1 cellular context compared by ENCODE assay signal in genomic region chr21:42733037-42733632, GRCh38.
TF ChIP-seq lines count a peak whose summit lies in the region.

No MANE protein-coding gene starts in this region.

TF ChIP-seq in HepG2, 621 proteins besides CTCF, POLR2A, EP300 and RAD21 (continued from another document and continues in another):
- TF ChIP-seq THAP8 (CRISPR knock-in tag; IDR thresholded peaks at IDR 0.05; ENCODE audit: borderline replicate concordance) = no peak
- TF ChIP-seq GPN1 (CRISPR knock-in tag; IDR thresholded peaks at IDR 0.05; ENCODE audit: borderline replicate concordance) = no peak
- no peak for TF ChIP-seq AGO2 (optimal IDR thresholded peaks at IDR 0.05; ENCODE audit: low read depth, low read length)
- TF ChIP-seq GATAD1 (CRISPR knock-in tag; IDR thresholded peaks at IDR 0.05) = no peak
- no peak for TF ChIP-seq ZNF512 (CRISPR knock-in tag; IDR thresholded peaks at IDR 0.05)
- TF ChIP-seq ARID2 (CRISPR knock-in tag; IDR thresholded peaks at IDR 0.05; ENCODE audit: borderline replicate concordance) = no peak
- peak; percentile 56 for TF ChIP-seq ZNF18 (CRISPR knock-in tag; IDR thresholded peaks at IDR 0.05; ENCODE audit: insufficient replicate concordance)
- no peak for TF ChIP-seq HMGXB4 (CRISPR knock-in tag; IDR thresholded peaks at IDR 0.05; ENCODE audit: borderline replicate concordance in 1 of 2, low read depth in 1 of 2)
- TF ChIP-seq NFKBIZ (CRISPR knock-in tag; IDR thresholded peaks at IDR 0.05) = no peak
- TF ChIP-seq SOX13 (IDR thresholded peaks at IDR 0.05) = no peak
- TF ChIP-seq SOX13 (CRISPR knock-in tag; conservative IDR thresholded peaks at IDR 0.05 in 1 of 2, IDR thresholded peaks at IDR 0.05 in 1 of 2) = peak in 1 of 2 experiments; percentile 60; a peak in 2 of 4 replicates
- TF ChIP-seq MEIS1 (CRISPR knock-in tag; IDR thresholded peaks at IDR 0.05; ENCODE audit: borderline replicate concordance) = 0 out of 2 replicates have a peak, but pooled peaks have one; percentile 16
- TF ChIP-seq RFXANK (CRISPR knock-in tag; IDR thresholded peaks at IDR 0.05) = no peak
- peak; percentile 42 for TF ChIP-seq MAFF (IDR thresholded peaks at IDR 0.05; ENCODE audit: low read depth, low read length)
- TF ChIP-seq ZFP62 (CRISPR knock-in tag; IDR thresholded peaks at IDR 0.05) = no peak
- no peak for TF ChIP-seq CHD4 (IDR thresholded peaks at IDR 0.05; ENCODE audit: borderline replicate concordance, low read length)
- no peak for TF ChIP-seq ZNF747 (CRISPR knock-in tag; IDR thresholded peaks at IDR 0.05; ENCODE audit: borderline replicate concordance)
- no peak for TF ChIP-seq HNRNPLL (IDR thresholded peaks at IDR 0.05; ENCODE audit: low read depth, low read length, poor library complexity, severe bottlenecking)
- TF ChIP-seq ZKSCAN5 (CRISPR knock-in tag; IDR thresholded peaks at IDR 0.05) = no peak
- TF ChIP-seq ESRRA (CRISPR knock-in tag; IDR thresholded peaks at IDR 0.05; ENCODE audit: low read depth) = no peak
- no peak for TF ChIP-seq PTBP1 (IDR thresholded peaks at IDR 0.05; ENCODE audit: low read depth, low read length, poor library complexity, severe bottlenecking)
- peak; percentile 89 for TF ChIP-seq BCL6 (CRISPR knock-in tag; IDR thresholded peaks at IDR 0.05)
- TF ChIP-seq GATAD2A (CRISPR knock-in tag; IDR thresholded peaks at IDR 0.05) = peak; percentile 63
- peak; percentile 46; the same call in 1 of the 2 replicates for TF ChIP-seq MIXL1 (CRISPR knock-in tag; IDR thresholded peaks at IDR 0.05)
- 0 out of 2 replicates have a peak, but pooled peaks have one; percentile 14 for TF ChIP-seq ZBTB7B (CRISPR knock-in tag; IDR thresholded peaks at IDR 0.05)
- TF ChIP-seq MTF1 (CRISPR knock-in tag; IDR thresholded peaks at IDR 0.05) = no peak
- no peak for TF ChIP-seq ZNF768 (CRISPR knock-in tag; IDR thresholded peaks at IDR 0.05)
- 0 out of 2 replicates have a peak, but pooled peaks have one; percentile 3 for TF ChIP-seq ZNF687 (CRISPR knock-in tag; IDR thresholded peaks at IDR 0.05)
- no peak for TF ChIP-seq ZSCAN30 (CRISPR knock-in tag; IDR thresholded peaks at IDR 0.05)
- 0 out of 2 replicates have a peak, but pooled peaks have one; percentile 20 for TF ChIP-seq HNF4A (CRISPR knock-in tag; IDR thresholded peaks at IDR 0.05)
- TF ChIP-seq NR2F2 (IDR thresholded peaks at IDR 0.05; ENCODE audit: borderline replicate concordance, low read depth) = peak; percentile 47; the same call in 1 of the 2 replicates
- no peak for TF ChIP-seq FOXP1 (IDR thresholded peaks at IDR 0.05)
- peak; percentile 61 for TF ChIP-seq FOXP1 (CRISPR knock-in tag; IDR thresholded peaks at IDR 0.05)
- TF ChIP-seq ZNF24 (IDR thresholded peaks at IDR 0.05) = no peak
- TF ChIP-seq ZNF547 (CRISPR knock-in tag; IDR thresholded peaks at IDR 0.05) = no peak
- TF ChIP-seq ELF1 (CRISPR knock-in tag; IDR thresholded peaks at IDR 0.05) = no peak
- TF ChIP-seq GATA4 (IDR thresholded peaks at IDR 0.05; ENCODE audit: borderline replicate concordance, low read depth) = no peak
- TF ChIP-seq NR2F6 (IDR thresholded peaks at IDR 0.05) = peak; percentile 35; the same call in 1 of the 2 replicates
- peak; percentile 39; the same call in 1 of the 2 replicates for TF ChIP-seq NR2F6 (CRISPR knock-in tag; IDR thresholded peaks at IDR 0.05)
- no peak for TF ChIP-seq ZNF792 (CRISPR knock-in tag; IDR thresholded peaks at IDR 0.05)
- 0 out of 2 replicates have a peak, but pooled peaks have one; percentile 17 for TF ChIP-seq ZNF414 (CRISPR knock-in tag; IDR thresholded peaks at IDR 0.05)
- TF ChIP-seq ZFP36 (IDR thresholded peaks at IDR 0.05; ENCODE audit: borderline replicate concordance, low read depth, low read length, partially characterized antibody) = no peak
- no peak for TF ChIP-seq ZZZ3 (CRISPR knock-in tag; IDR thresholded peaks at IDR 0.05; ENCODE audit: borderline replicate concordance)
- no peak for TF ChIP-seq ZNF724P (CRISPR knock-in tag; IDR thresholded peaks at IDR 0.05; ENCODE audit: borderline replicate concordance)
- TF ChIP-seq KDM2A (CRISPR knock-in tag; IDR thresholded peaks at IDR 0.05; ENCODE audit: borderline replicate concordance, low read depth) = no peak
- peak; percentile 48; the same call in 1 of the 2 replicates for TF ChIP-seq HDAC2 (CRISPR knock-in tag; IDR thresholded peaks at IDR 0.05)
- peak; percentile 95 for TF ChIP-seq TEAD3 (CRISPR knock-in tag; optimal IDR thresholded peaks at IDR 0.05; ENCODE audit: borderline replicate concordance)
- TF ChIP-seq TRAFD1 (CRISPR knock-in tag; IDR thresholded peaks at IDR 0.05; ENCODE audit: borderline replicate concordance) = no peak
- TF ChIP-seq CBX2 (IDR thresholded peaks at IDR 0.05; ENCODE audit: low read depth, low read length) = no peak
- no peak for TF ChIP-seq CBX2 (CRISPR knock-in tag; IDR thresholded peaks at IDR 0.05; ENCODE audit: low read depth)
- peak; percentile 63; the same call in 1 of the 2 replicates for TF ChIP-seq SOX5 (CRISPR knock-in tag; IDR thresholded peaks at IDR 0.05; ENCODE audit: borderline replicate concordance)
- TF ChIP-seq IKZF5 (CRISPR knock-in tag; IDR thresholded peaks at IDR 0.05) = no peak
- TF ChIP-seq NR2C2 (CRISPR knock-in tag; IDR thresholded peaks at IDR 0.05; ENCODE audit: borderline replicate concordance) = 0 out of 2 replicates have a peak, but pooled peaks have one; percentile 31
- TF ChIP-seq AKAP8 (CRISPR knock-in tag; IDR thresholded peaks at IDR 0.05) = no peak
- no peak for TF ChIP-seq ZNF556 (CRISPR knock-in tag; IDR thresholded peaks at IDR 0.05; ENCODE audit: borderline replicate concordance)
- TF ChIP-seq KMT2A (CRISPR knock-in tag; IDR thresholded peaks at IDR 0.05) = no peak
- no peak for TF ChIP-seq FLYWCH1 (CRISPR knock-in tag; IDR thresholded peaks at IDR 0.05)
- no peak for TF ChIP-seq ZNF329 (CRISPR knock-in tag; IDR thresholded peaks at IDR 0.05; ENCODE audit: low read depth)
- 0 out of 2 replicates have a peak, but pooled peaks have one; percentile 1 for TF ChIP-seq TGIF2 (CRISPR knock-in tag; IDR thresholded peaks at IDR 0.05)
